10 cellular contexts compared by ENCODE assay signal in the genomic region with DNA sequence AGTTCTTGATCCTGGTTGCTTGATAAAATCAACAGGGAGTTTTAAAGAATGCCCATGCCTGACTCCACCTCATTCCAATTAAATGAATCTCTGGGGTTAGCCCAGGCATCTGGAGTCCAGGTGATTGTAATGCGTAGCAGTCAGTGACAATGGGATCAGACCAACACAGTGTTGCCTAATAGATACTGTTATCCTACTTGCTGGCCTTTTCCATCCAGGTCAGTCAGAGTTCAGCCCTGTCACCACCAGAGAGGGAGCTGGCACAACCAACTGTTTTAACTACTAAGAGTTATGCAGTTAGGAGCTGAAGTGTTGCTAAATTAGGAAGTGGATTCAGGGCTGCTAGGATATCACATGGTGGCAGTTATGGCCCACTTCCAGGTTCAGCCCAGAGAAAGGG.
DNase-seq lines count a peak whose midpoint lies in the region; ATAC-seq, FAIRE-seq and TF ChIP-seq lines count a peak whose summit lies in the region.
"Had no signal": no experiment of that assay in that cellular context is flagged by ENCODE, and none has a peak within 500 bp of the region (broad histone marks: within the 10 kb centered on the region; RNA-seq: fewer than 3 reads in every experiment).

No MANE protein-coding gene starts in this region.

- no peak overlapping the region for H3K27ac ChIP-seq in K562 (ENCODE audit: extremely low read depth, low read depth, low read length)
- H3K27ac ChIP-seq: SJSA1 had no signal

- H3K27ac Mint-ChIP-seq in natural killer cell treated with Interleukin-12 subunit alpha and Interleukin-12 subunit beta and Interleukin-15 and Interleukin-18, amount 100 ng/mL, for 72 hours: no peak overlapping the region

- H3K4me3 ChIP-seq in AG04449 (ENCODE audit: low read depth, low read length) (no peak overlapping the region), K562 (no peak overlapping the region)
- H3K4me3 ChIP-seq: SJSA1 had no signal

- 38% methylated on average over 1 of the region's 1 CpG for WGBS in K562 (ENCODE audit: insufficient coverage, low coverage, missing lambda C conversion rate)

- H3K27me3 Mint-ChIP-seq in natural killer cell treated with Interleukin-12 subunit alpha and Interleukin-12 subunit beta and Interleukin-15 and Interleukin-18, amount 100 ng/mL, for 72 hours: no peaks in the 10 kb centered on the region

- BruUV-seq in K562 (replicated peaks; lab: Mats Ljungman, UMichigan): no TSS peak

- TF ChIP-seq CTCF in AG04449 (IDR thresholded peaks at IDR 0.05; ENCODE audit: insufficient read depth, low read length, missing control alignments): no peak
- no peak for TF ChIP-seq CTCF in K562 (IDR thresholded peaks at IDR 0.05 in 2 of 3, conservative IDR thresholded peaks at IDR 0.05 in 1 of 3; ENCODE audit: insufficient read depth in 2 of 3, low read depth in 1 of 3, low read length in 3 of 3)

- intact Hi-C loops in K562 (cut with micrococcal nuclease): no loop called here

- DNase-seq in AG04449 (ENCODE audit: low read depth, low spot score) (peak; percentile 58), LoVo (ENCODE audit: low spot score) (peak; percentile 32), K562 (ENCODE audit: extremely low read depth in 1 of 4, low spot score in 3 of 4) (peak in 1 of 4 experiments; percentile 17), kidney tubule cell (ENCODE audit: low spot score) (peak; percentile 80), hypothalamus (lab: John Stamatoyannopoulos, UW) (no peak), NCI-H1105 (lab: John Stamatoyannopoulos, UW) (no peak)
- no peak for DNase-seq in natural killer cell treated with Interleukin-12 subunit alpha and Interleukin-12 subunit beta and Interleukin-15 and Interleukin-18, amount 100 ng/mL, for 72 hours (ENCODE audit: low spot score)
- no peak for DNase-seq in activated naive CD4-positive, alpha-beta T cell treated with Interleukin-2 at 50 U/mL for 16 hours
- DNase-seq: cortex of kidney had no signal

- H3K9me3 Mint-ChIP-seq in natural killer cell treated with Interleukin-12 subunit alpha and Interleukin-12 subunit beta and Interleukin-15 and Interleukin-18, amount 100 ng/mL, for 72 hours: no peaks in the 10 kb centered on the region

- POLR2A ChIA-PET in AG04449 (lab: Yijun Ruan, JAX) (no interaction called here), K562 (lab: Yijun Ruan, JAX) (no interaction called here)

- H3K27me3 ChIP-seq in K562 (ENCODE audit: control insufficient read depth in 2 of 2, insufficient read depth in 2 of 2, low read length in 2 of 2): no peaks in the 10 kb centered on the region
- H3K27me3 ChIP-seq: SJSA1 had no signal

- TF ChIP-seq POLR2A in K562 (conservative IDR thresholded peaks at IDR 0.05): no peak

- H3K36me3 Mint-ChIP-seq in natural killer cell treated with Interleukin-12 subunit alpha and Interleukin-12 subunit beta and Interleukin-15 and Interleukin-18, amount 100 ng/mL, for 72 hours: peaks cover 5% of the 10 kb centered on the region

- no peak overlapping the region for H3K4me2 ChIP-seq in K562 (ENCODE audit: insufficient read depth, low read length)

- H3K9me3 ChIP-seq in K562 (replicated peaks; ENCODE audit: control insufficient read depth, insufficient read depth, low read depth, low read length): no peaks in the 10 kb centered on the region
- H3K9me3 ChIP-seq: SJSA1 had no signal

- no peak for TF ChIP-seq RAD21 in K562 (CRISPR knock-in tag; conservative IDR thresholded peaks at IDR 0.05 in 1 of 2, IDR thresholded peaks at IDR 0.05 in 1 of 2)

- peaks cover 7 to 8% of the 10 kb centered on the region in 2 donors for H3K4me1 Mint-ChIP-seq in natural killer cell treated with Interleukin-12 subunit alpha and Interleukin-12 subunit beta and Interleukin-15 and Interleukin-18, amount 100 ng/mL, for 72 hours (ENCODE audit: low read depth in 2 of 2)

- H4K20me1 ChIP-seq in K562 (replicated peaks; ENCODE audit: control insufficient read depth, insufficient read depth, low read length): no peaks in the 10 kb centered on the region

- no peak for FAIRE-seq in K562 (lab: Jason Lieb, UNC)

- in situ Hi-C loops in K562 (cut with MboI): no loop called here

- no peak overlapping the region for H2AFZ ChIP-seq in K562 (ENCODE audit: low read depth, low read length)

- CTCF ChIA-PET in AG04449 (lab: Yijun Ruan, JAX): interaction anchor here (1.3 kb wide), 1 partner anchor 11 kb away, joined by 4 read pairs; no protein-coding TSS in a partner anchor
- CTCF ChIA-PET in K562 (lab: Yijun Ruan, JAX; ENCODE audit: low intra/inter-chr PET ratio): no interaction called here

- peaks cover 3% of the 10 kb centered on the region for H3K9me1 ChIP-seq in K562 (ENCODE audit: control insufficient read depth, insufficient read depth, low read length)

- H3K9ac ChIP-seq in K562 (ENCODE audit: insufficient read depth in 1 of 2, low read depth in 2 of 2, low read length in 2 of 2): no peak overlapping the region

- no peak for TF ChIP-seq EP300 in K562 (IDR thresholded peaks at IDR 0.05; ENCODE audit: low read length)

- ATAC-seq in K562: peak; percentile 24; the same call in 1 of the 3 replicates
- no peak for ATAC-seq in natural killer cell treated with Interleukin-12 subunit alpha and Interleukin-12 subunit beta and Interleukin-15 and Interleukin-18, amount 100 ng/mL, for 72 hours

- H3K4me3 Mint-ChIP-seq in natural killer cell treated with Interleukin-12 subunit alpha and Interleukin-12 subunit beta and Interleukin-15 and Interleukin-18, amount 100 ng/mL, for 72 hours: no peak overlapping the region

- peaks cover 0 to 22% of the 10 kb centered on the region in 2 experiments; a peak in 3 of 5 replicates for H3K4me1 ChIP-seq in K562 (replicated peaks in 1 of 2; ENCODE audit: control insufficient read depth in 2 of 2, insufficient read depth in 2 of 2, low read length in 2 of 2)

- H3K79me2 ChIP-seq in K562 (ENCODE audit: control insufficient read depth, insufficient read depth, low read length): no peaks in the 10 kb centered on the region

- peaks cover 9% of the 10 kb centered on the region; the same call in 1 of the 3 replicates for H3K36me3 ChIP-seq in K562 (ENCODE audit: control insufficient read depth, insufficient read depth, low read length)

TF ChIP-seq in K562, 482 proteins besides CTCF, POLR2A, EP300 and RAD21 (continues in another document):
- TF ChIP-seq CBX1 (IDR thresholded peaks at IDR 0.05; ENCODE audit: low read depth) (no peak), YBX1 (IDR thresholded peaks at IDR 0.05) (no peak), RBM22 (IDR thresholded peaks at IDR 0.05; ENCODE audit: low read depth, low read length, poor library complexity, severe bottlenecking) (no peak), BDP1 (IDR thresholded peaks at IDR 0.05; ENCODE audit: insufficient read depth, insufficient read length) (no peak), NR2C2 (CRISPR knock-in tag; IDR thresholded peaks at IDR 0.05) (no peak), NR2C2 (tag; IDR thresholded peaks at IDR 0.05) (peak; percentile 25; the same call in 1 of the 2 replicates), TCF3 (CRISPR knock-in tag; IDR thresholded peaks at IDR 0.05) (0 out of 2 replicates have a peak, but pooled peaks have one; percentile 35), NFIX (CRISPR knock-in tag; IDR thresholded peaks at IDR 0.05; ENCODE audit: low read depth) (no peak), WHSC1 (IDR thresholded peaks at IDR 0.05; ENCODE audit: low read length) (no peak), ZNF133 (CRISPR knock-in tag; IDR thresholded peaks at IDR 0.05) (no peak), ATF7 (IDR thresholded peaks at IDR 0.05) (no peak)
- TF ChIP-seq, protein P1, sequence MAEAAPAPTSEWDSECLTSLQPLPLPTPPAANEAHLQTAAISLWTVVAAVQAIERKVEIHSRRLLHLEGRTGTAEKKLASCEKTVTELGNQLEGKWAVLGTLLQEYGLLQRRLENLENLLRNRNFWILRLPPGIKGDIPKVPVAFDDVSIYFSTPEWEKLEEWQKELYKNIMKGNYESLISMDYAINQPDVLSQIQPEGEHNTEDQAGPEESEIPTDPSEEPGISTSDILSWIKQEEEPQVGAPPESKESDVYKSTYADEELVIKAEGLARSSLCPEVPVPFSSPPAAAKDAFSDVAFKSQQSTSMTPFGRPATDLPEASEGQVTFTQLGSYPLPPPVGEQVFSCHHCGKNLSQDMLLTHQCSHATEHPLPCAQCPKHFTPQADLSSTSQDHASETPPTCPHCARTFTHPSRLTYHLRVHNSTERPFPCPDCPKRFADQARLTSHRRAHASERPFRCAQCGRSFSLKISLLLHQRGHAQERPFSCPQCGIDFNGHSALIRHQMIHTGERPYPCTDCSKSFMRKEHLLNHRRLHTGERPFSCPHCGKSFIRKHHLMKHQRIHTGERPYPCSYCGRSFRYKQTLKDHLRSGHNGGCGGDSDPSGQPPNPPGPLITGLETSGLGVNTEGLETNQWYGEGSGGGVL (CRISPR knock-in tag; IDR thresholded peaks at IDR 0.05): no peak
- TF ChIP-seq, protein P2, sequence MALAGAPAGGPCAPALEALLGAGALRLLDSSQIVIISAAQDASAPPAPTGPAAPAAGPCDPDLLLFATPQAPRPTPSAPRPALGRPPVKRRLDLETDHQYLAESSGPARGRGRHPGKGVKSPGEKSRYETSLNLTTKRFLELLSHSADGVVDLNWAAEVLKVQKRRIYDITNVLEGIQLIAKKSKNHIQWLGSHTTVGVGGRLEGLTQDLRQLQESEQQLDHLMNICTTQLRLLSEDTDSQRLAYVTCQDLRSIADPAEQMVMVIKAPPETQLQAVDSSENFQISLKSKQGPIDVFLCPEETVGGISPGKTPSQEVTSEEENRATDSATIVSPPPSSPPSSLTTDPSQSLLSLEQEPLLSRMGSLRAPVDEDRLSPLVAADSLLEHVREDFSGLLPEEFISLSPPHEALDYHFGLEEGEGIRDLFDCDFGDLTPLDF (CRISPR knock-in tag; IDR thresholded peaks at IDR 0.05): no peak
- TF ChIP-seq, protein P3, sequence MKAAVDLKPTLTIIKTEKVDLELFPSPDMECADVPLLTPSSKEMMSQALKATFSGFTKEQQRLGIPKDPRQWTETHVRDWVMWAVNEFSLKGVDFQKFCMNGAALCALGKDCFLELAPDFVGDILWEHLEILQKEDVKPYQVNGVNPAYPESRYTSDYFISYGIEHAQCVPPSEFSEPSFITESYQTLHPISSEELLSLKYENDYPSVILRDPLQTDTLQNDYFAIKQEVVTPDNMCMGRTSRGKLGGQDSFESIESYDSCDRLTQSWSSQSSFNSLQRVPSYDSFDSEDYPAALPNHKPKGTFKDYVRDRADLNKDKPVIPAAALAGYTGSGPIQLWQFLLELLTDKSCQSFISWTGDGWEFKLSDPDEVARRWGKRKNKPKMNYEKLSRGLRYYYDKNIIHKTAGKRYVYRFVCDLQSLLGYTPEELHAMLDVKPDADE (conservative IDR thresholded peaks at IDR 0.05; ENCODE audit: control insufficient read depth, low read depth, low read length): no peak
- TF ChIP-seq, protein P4, sequence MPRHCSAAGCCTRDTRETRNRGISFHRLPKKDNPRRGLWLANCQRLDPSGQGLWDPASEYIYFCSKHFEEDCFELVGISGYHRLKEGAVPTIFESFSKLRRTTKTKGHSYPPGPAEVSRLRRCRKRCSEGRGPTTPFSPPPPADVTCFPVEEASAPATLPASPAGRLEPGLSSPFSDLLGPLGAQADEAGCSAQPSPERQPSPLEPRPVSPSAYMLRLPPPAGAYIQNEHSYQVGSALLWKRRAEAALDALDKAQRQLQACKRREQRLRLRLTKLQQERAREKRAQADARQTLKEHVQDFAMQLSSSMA (CRISPR knock-in tag; IDR thresholded peaks at IDR 0.05): no peak

Comparison
In these comparisons a context has a peak if more than half of its experiments do, and no peak if none do; other contexts are left out.
1. DNase-seq: peak in AG04449 (single experiment), LoVo (single experiment) and kidney tubule cell (single experiment); none in natural killer cell treated with Interleukin-12 subunit alpha and Interleukin-12 subunit beta and Interleukin-15 and Interleukin-18, amount 100 ng/mL, for 72 hours (single experiment), hypothalamus (0 of 51), activated naive CD4-positive, alpha-beta T cell treated with Interleukin-2 at 50 U/mL for 16 hours (single experiment) and NCI-H1105 (single experiment).